ENCODE assay signal across 1 cellular context in genomic region chr7:29977926-29978652, GRCh38.
TF ChIP-seq lines count a peak whose summit lies in the region.

No MANE protein-coding gene starts in this region.

TF ChIP-seq in SK-N-SH treated with all-trans-retinoic acid at 6 μM for 48 hours, 23 proteins besides CTCF, POLR2A, EP300 and RAD21 (continued from another document):
- TF ChIP-seq GLIS3 (CRISPR knock-in tag; IDR thresholded peaks at IDR 0.05) (no peak), CSDC2 (CRISPR knock-in tag; IDR thresholded peaks at IDR 0.05) (no peak), ZFP3 (CRISPR knock-in tag; IDR thresholded peaks at IDR 0.05) (no peak), ZC3H10 (CRISPR knock-in tag; IDR thresholded peaks at IDR 0.05) (no peak), ZFP30 (CRISPR knock-in tag; IDR thresholded peaks at IDR 0.05) (no peak), TSHZ2 (CRISPR knock-in tag; IDR thresholded peaks at IDR 0.05) (no peak), PPARA (CRISPR knock-in tag; IDR thresholded peaks at IDR 0.05; ENCODE audit: borderline replicate concordance) (no peak), ZNF8 (CRISPR knock-in tag; IDR thresholded peaks at IDR 0.05) (no peak)
